In genomic region chr10:129424978-129425377, GRCh38 we compare ENCODE assay signal across 1 cellular context.
TF ChIP-seq lines count a peak whose summit lies in the region.

No MANE protein-coding gene starts in this region.

TF ChIP-seq in HepG2, 621 proteins besides CTCF, POLR2A, EP300 and RAD21 (continued from another document):
- TF ChIP-seq, protein P1, sequence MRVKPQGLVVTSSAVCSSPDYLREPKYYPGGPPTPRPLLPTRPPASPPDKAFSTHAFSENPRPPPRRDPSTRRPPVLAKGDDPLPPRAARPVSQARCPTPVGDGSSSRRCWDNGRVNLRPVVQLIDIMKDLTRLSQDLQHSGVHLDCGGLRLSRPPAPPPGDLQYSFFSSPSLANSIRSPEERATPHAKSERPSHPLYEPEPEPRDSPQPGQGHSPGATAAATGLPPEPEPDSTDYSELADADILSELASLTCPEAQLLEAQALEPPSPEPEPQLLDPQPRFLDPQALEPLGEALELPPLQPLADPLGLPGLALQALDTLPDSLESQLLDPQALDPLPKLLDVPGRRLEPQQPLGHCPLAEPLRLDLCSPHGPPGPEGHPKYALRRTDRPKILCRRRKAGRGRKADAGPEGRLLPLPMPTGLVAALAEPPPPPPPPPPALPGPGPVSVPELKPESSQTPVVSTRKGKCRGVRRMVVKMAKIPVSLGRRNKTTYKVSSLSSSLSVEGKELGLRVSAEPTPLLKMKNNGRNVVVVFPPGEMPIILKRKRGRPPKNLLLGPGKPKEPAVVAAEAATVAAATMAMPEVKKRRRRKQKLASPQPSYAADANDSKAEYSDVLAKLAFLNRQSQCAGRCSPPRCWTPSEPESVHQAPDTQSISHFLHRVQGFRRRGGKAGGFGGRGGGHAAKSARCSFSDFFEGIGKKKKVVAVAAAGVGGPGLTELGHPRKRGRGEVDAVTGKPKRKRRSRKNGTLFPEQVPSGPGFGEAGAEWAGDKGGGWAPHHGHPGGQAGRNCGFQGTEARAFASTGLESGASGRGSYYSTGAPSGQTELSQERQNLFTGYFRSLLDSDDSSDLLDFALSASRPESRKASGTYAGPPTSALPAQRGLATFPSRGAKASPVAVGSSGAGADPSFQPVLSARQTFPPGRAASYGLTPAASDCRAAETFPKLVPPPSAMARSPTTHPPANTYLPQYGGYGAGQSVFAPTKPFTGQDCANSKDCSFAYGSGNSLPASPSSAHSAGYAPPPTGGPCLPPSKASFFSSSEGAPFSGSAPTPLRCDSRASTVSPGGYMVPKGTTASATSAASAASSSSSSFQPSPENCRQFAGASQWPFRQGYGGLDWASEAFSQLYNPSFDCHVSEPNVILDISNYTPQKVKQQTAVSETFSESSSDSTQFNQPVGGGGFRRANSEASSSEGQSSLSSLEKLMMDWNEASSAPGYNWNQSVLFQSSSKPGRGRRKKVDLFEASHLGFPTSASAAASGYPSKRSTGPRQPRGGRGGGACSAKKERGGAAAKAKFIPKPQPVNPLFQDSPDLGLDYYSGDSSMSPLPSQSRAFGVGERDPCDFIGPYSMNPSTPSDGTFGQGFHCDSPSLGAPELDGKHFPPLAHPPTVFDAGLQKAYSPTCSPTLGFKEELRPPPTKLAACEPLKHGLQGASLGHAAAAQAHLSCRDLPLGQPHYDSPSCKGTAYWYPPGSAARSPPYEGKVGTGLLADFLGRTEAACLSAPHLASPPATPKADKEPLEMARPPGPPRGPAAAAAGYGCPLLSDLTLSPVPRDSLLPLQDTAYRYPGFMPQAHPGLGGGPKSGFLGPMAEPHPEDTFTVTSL (CRISPR knock-in tag; IDR thresholded peaks at IDR 0.05; ENCODE audit: borderline replicate concordance): no peak
